Comparison of ENCODE assay signal across 8 cellular contexts in genomic region chr1:7783178-7783711, GRCh38. TPM values are rescaled to one million over a fixed set of nuclear protein-coding genes. Genes with fewer than 3 reads are reported as not detected.
DNase-seq lines count a peak whose midpoint lies in the region; ATAC-seq and TF ChIP-seq lines count a peak whose summit lies in the region.

No MANE protein-coding gene starts in this region.

- H3K4me3 ChIP-seq in Peyer's patch = peak overlapping the region; percentile 56 to 74 (median 68)
- H3K4me3 ChIP-seq in iPS-18a (ENCODE audit: low read length) = peak overlapping the region; percentile 72

- intact Hi-C loops in sciatic nerve (cut with DNase I) = no loop called here

- no peak for TF ChIP-seq CTCF in Peyer's patch (IDR thresholded peaks at IDR 0.05)
- TF ChIP-seq CTCF in brain (conservative IDR thresholded peaks at IDR 0.05) = no peak

- peaks cover 19% of the 10 kb centered on the region for H3K4me1 Mint-ChIP-seq in brain

- H3K9me3 ChIP-seq in Peyer's patch = no peaks in the 10 kb centered on the region
- no peaks in the 10 kb centered on the region for H3K9me3 ChIP-seq in iPS-18a (ENCODE audit: control insufficient read depth, low read depth, low read length)

- H3K27me3 Mint-ChIP-seq in brain = no peaks in the 10 kb centered on the region

- H3K4me3 Mint-ChIP-seq in brain = peak overlapping the region; percentile 84 to 88 (median 85)

- in situ Hi-C loops in Caki2 (cut with HindIII; ENCODE audit: low pct_unique_long_range_greater_than_20kb, low sequenced_read_pairs) = no loop called here

- TF ChIP-seq POLR2A in Peyer's patch (IDR thresholded peaks at IDR 0.05) = no peak

- H3K4me1 ChIP-seq in Peyer's patch (peaks cover 0 to 26% (median 6%) of the 10 kb centered on the region in 4 donors), iPS-18a (ENCODE audit: control insufficient read depth, low read depth, low read length) (no peaks in the 10 kb centered on the region)

- H3K36me3 Mint-ChIP-seq in brain = peaks cover 43% of the 10 kb centered on the region

- peak overlapping the region; percentile 80 to 95 (median 86) for H3K27ac ChIP-seq in Peyer's patch
- no peak overlapping the region for H3K27ac ChIP-seq in iPS-18a (ENCODE audit: low read length)

- peak; percentile 48 for DNase-seq in Caki2 (ENCODE audit: low read depth)
- DNase-seq in Peyer's patch = peak; percentile 38 to 77 (median 50)
- peak; percentile 86 for DNase-seq in sciatic nerve (ENCODE audit: low spot score)

- H3K27me3 ChIP-seq in Peyer's patch (no peaks in the 10 kb centered on the region), iPS-18a (ENCODE audit: control insufficient read depth, insufficient read depth, low read length) (peaks cover 11% of the 10 kb centered on the region)

- ATAC-seq in HG03354 (IDR thresholded peaks at IDR 0.05; ENCODE audit: poor library complexity, severe bottlenecking, unreplicated experiment) (peak; percentile 30), sciatic nerve (peak; percentile 81), GM18519 (IDR thresholded peaks at IDR 0.05; ENCODE audit: low FRiP score, unreplicated experiment) (no peak), HG02870 (IDR thresholded peaks at IDR 0.05; ENCODE audit: unreplicated experiment) (no peak)

- H3K27ac Mint-ChIP-seq in brain = peak overlapping the region in 3 of 5 experiments; percentile 33 to 85 (median 67)

- H3K9me3 Mint-ChIP-seq in brain = peaks cover 0 to 4% (median 0%) of the 10 kb centered on the region in 5 experiments

- H3K36me3 ChIP-seq in Peyer's patch = peaks cover 0 to 25% (median 0%) of the 10 kb centered on the region in 3 donors
- H3K36me3 ChIP-seq in iPS-18a (ENCODE audit: control insufficient read depth, low read depth, low read length) = peaks cover 21% of the 10 kb centered on the region

- peak overlapping the region; percentile 26 for H3K9ac ChIP-seq in iPS-18a (ENCODE audit: low read length)

RNA-seq across cellular contexts. Expression of gene PER3, which starts 0.8 kb away (rescaled TPM):
- 2.5 and 12.5 TPM in 2 replicates for total RNA-seq in Caki2 (2014; rRNA removed; shearing (Covaris generic); ENCODE audit: low replicate concordance)
- 10 to 100 TPM in 3 of 4 donors, 1 to 10 TPM in 1; 10.0 to 24.0 (median 18.5) TPM for total RNA-seq in Peyer's patch
- polyA plus RNA-seq in brain (ENCODE audit: insufficient read depth, low read depth, low replicate concordance) = 38.0 TPM
- total RNA-seq in sciatic nerve = 72.0 TPM

RNA-seq across cellular contexts. Expression of gene VAMP3, which starts 12.1 kb away (rescaled TPM):
- total RNA-seq in Caki2 (2014; rRNA removed; shearing (Covaris generic); ENCODE audit: low replicate concordance) = 65.9 and 79.0 TPM in 2 replicates
- total RNA-seq in Peyer's patch (10 to 100 TPM; 48.0 to 69.0 (median 66.1) TPM), sciatic nerve (143 TPM)
- 95.6 TPM for polyA plus RNA-seq in brain (ENCODE audit: insufficient read depth, low read depth, low replicate concordance)

Comparison
In these comparisons a context has a peak if more than half of its experiments do, and no peak if none do; other contexts are left out.
1. ATAC-seq: peak in HG03354 (single experiment) and sciatic nerve (single experiment); none in GM18519 (single experiment) and HG02870 (single experiment).
2. Peak in every context shown above with its lines, with median percentiles within 50 percentile points of each other: DNase-seq.